In the genomic region with DNA sequence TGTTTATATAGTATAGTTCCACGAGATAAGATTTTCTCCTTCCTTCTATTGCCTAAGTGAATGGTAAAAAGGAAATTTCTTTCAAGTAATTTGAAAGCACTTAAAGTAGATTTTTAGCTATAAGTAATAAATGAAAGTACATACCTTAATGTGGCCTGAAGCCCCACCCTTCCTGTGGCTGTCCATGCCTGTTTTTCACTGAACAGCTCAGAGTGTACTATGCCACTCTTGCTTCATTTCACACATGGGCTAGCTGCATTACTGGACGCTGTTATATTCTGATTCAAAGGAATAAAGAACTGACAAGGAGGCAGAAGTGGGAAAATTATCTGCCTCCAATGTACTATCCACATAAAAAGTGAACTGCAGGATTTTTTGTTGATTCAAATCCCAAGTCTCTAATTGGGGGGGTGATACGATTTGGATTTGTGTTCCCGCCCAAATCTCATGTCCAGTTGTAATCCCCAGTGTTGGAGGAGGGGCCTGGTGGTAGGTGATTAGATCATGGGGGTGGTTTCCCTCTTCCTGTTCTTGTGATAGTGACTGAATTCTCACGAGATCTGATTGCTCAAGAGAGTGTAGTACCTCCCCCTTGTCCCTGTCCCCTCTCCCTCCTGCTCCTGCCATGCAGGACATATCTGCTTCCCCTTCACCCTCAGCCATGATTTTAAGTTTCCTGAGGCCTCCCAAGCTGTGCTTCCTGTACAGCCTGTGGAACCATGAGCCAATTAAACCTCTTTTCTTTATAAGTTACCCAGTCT, we compare ENCODE assay signal across 1 cellular context.
TF ChIP-seq lines count a peak whose summit lies in the region.

No MANE protein-coding gene starts in this region.

TF ChIP-seq in WTC11, 78 proteins besides CTCF, POLR2A, EP300 and RAD21 (continued from another document):
- no peak for TF ChIP-seq FOXP1 (CRISPR knock-in tag; IDR thresholded peaks at IDR 0.05; ENCODE audit: borderline replicate concordance)
- TF ChIP-seq, protein P1, sequence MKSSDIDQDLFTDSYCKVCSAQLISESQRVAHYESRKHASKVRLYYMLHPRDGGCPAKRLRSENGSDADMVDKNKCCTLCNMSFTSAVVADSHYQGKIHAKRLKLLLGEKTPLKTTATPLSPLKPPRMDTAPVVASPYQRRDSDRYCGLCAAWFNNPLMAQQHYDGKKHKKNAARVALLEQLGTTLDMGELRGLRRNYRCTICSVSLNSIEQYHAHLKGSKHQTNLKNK (CRISPR knock-in tag; IDR thresholded peaks at IDR 0.05), result no peak
- no peak for TF ChIP-seq IRF2 (CRISPR knock-in tag; IDR thresholded peaks at IDR 0.05; ENCODE audit: borderline replicate concordance, low read depth)
- TF ChIP-seq ZNF416 (CRISPR knock-in tag; IDR thresholded peaks at IDR 0.05), result no peak
- TF ChIP-seq, protein P2, sequence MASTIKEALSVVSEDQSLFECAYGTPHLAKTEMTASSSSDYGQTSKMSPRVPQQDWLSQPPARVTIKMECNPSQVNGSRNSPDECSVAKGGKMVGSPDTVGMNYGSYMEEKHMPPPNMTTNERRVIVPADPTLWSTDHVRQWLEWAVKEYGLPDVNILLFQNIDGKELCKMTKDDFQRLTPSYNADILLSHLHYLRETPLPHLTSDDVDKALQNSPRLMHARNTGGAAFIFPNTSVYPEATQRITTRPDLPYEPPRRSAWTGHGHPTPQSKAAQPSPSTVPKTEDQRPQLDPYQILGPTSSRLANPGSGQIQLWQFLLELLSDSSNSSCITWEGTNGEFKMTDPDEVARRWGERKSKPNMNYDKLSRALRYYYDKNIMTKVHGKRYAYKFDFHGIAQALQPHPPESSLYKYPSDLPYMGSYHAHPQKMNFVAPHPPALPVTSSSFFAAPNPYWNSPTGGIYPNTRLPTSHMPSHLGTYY (CRISPR knock-in tag; IDR thresholded peaks at IDR 0.05), result no peak
- TF ChIP-seq ZNF219 (CRISPR knock-in tag; IDR thresholded peaks at IDR 0.05; ENCODE audit: borderline replicate concordance), result no peak
- TF ChIP-seq, protein P3, sequence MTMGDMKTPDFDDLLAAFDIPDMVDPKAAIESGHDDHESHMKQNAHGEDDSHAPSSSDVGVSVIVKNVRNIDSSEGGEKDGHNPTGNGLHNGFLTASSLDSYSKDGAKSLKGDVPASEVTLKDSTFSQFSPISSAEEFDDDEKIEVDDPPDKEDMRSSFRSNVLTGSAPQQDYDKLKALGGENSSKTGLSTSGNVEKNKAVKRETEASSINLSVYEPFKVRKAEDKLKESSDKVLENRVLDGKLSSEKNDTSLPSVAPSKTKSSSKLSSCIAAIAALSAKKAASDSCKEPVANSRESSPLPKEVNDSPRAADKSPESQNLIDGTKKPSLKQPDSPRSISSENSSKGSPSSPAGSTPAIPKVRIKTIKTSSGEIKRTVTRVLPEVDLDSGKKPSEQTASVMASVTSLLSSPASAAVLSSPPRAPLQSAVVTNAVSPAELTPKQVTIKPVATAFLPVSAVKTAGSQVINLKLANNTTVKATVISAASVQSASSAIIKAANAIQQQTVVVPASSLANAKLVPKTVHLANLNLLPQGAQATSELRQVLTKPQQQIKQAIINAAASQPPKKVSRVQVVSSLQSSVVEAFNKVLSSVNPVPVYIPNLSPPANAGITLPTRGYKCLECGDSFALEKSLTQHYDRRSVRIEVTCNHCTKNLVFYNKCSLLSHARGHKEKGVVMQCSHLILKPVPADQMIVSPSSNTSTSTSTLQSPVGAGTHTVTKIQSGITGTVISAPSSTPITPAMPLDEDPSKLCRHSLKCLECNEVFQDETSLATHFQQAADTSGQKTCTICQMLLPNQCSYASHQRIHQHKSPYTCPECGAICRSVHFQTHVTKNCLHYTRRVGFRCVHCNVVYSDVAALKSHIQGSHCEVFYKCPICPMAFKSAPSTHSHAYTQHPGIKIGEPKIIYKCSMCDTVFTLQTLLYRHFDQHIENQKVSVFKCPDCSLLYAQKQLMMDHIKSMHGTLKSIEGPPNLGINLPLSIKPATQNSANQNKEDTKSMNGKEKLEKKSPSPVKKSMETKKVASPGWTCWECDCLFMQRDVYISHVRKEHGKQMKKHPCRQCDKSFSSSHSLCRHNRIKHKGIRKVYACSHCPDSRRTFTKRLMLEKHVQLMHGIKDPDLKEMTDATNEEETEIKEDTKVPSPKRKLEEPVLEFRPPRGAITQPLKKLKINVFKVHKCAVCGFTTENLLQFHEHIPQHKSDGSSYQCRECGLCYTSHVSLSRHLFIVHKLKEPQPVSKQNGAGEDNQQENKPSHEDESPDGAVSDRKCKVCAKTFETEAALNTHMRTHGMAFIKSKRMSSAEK (CRISPR knock-in tag; IDR thresholded peaks at IDR 0.05; ENCODE audit: borderline replicate concordance), result no peak
- TF ChIP-seq ZNF671 (CRISPR knock-in tag; IDR thresholded peaks at IDR 0.05), result no peak
- TF ChIP-seq ESRRA (CRISPR knock-in tag; IDR thresholded peaks at IDR 0.05; ENCODE audit: borderline replicate concordance), result no peak
- no peak for TF ChIP-seq MYBL2 (CRISPR knock-in tag; IDR thresholded peaks at IDR 0.05)
- TF ChIP-seq, protein P4, sequence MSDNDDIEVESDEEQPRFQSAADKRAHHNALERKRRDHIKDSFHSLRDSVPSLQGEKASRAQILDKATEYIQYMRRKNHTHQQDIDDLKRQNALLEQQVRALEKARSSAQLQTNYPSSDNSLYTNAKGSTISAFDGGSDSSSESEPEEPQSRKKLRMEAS (CRISPR knock-in tag; IDR thresholded peaks at IDR 0.05), result no peak
- TF ChIP-seq PRDM15 (CRISPR knock-in tag; IDR thresholded peaks at IDR 0.05), result no peak
- TF ChIP-seq KAT7 (CRISPR knock-in tag; IDR thresholded peaks at IDR 0.05; ENCODE audit: borderline replicate concordance), result no peak
